In the genomic region with DNA sequence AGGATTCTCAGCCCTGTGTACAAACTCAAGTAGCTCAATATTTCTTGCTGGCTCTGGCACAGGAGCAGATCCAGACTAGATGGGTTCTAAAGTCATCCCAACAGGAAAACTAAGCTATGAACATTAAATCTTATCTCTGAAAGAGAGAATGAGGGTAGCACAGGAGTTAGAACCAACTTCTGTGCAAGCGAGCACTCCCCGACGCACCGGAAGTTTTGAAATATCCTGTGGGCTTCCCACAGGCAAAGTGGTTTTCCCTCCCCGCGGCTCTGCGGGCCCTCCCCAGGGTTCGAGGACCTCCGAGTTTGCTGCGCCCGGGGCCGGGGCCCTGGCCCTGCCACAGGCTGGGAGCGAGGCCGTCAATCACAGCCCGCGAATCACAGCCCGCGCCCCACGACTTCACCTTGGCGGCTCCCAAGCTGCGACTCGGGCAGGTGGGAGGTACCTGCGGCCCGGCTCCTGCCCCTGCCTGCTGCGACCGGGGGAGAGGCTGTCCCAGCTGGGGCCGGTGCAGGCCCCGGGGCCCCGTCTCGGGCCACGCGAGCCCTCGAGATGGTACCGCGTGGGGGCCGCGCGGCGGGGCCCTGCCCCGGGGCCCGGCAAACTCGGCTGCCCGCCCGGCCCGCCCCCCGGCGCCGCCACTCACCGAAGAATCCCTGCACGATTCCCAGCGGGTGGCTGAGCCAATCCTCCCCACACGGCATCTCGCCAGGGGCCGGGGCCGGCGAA, we compare ENCODE assay signal across 1 cellular context.
TF ChIP-seq lines count a peak whose summit lies in the region.

No MANE protein-coding gene starts in this region.

TF ChIP-seq in HepG2, 621 proteins besides CTCF, POLR2A, EP300 and RAD21 (continued from another document):
- TF ChIP-seq, protein P1, sequence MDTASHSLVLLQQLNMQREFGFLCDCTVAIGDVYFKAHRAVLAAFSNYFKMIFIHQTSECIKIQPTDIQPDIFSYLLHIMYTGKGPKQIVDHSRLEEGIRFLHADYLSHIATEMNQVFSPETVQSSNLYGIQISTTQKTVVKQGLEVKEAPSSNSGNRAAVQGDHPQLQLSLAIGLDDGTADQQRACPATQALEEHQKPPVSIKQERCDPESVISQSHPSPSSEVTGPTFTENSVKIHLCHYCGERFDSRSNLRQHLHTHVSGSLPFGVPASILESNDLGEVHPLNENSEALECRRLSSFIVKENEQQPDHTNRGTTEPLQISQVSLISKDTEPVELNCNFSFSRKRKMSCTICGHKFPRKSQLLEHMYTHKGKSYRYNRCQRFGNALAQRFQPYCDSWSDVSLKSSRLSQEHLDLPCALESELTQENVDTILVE (CRISPR knock-in tag; IDR thresholded peaks at IDR 0.05), result no peak
- 0 out of 2 replicates have a peak, but pooled peaks have one; percentile 15 for TF ChIP-seq BCL6 (CRISPR knock-in tag; IDR thresholded peaks at IDR 0.05)
